In the genomic region with DNA sequence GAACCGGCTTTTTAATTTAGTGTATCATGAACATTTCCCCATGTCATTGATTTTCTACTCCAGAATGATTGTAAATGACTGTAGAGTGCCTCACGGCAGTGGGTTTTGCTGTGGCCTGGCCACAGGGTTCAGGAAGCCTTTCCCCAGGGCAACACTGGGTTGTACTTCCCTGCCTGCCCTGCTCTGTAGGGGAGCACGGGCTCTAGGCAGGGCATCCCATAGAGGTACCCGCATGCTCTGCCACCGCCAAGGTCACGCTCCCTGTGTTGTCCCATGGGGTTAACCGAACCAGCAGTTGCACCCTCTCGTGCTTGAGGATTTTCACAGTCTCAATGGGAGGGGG, we compare ENCODE assay signal across 16 cellular contexts.
DNase-seq lines count a peak whose midpoint lies in the region; ATAC-seq and TF ChIP-seq lines count a peak whose summit lies in the region.
"Had no signal": no experiment of that assay in that cellular context is flagged by ENCODE, and none has a peak within 500 bp of the region (broad histone marks: within the 10 kb centered on the region; RNA-seq: fewer than 3 reads in every experiment).

No MANE protein-coding gene starts in this region.

- H3K4me3 Mint-ChIP-seq in T-helper 1 cell treated with Interleukin-12 subunit alpha and Interleukin-12 subunit beta and Interleukin-4 antibody, amounts not matched to agents 30 μg/mL and 1 μg/mL, for 36 hours, result peak overlapping the region; percentile 25
- H3K4me3 Mint-ChIP-seq in CD4-positive, CD25-positive, alpha-beta regulatory T cell, result peak overlapping the region in 1 of 4 donors; percentile 43
- H3K4me3 Mint-ChIP-seq in activated T-helper 1 cell treated with anti-CD3 and anti-CD28 coated beads, Interleukin-12 subunit alpha, Interleukin-12 subunit beta, Interleukin-2, Interleukin-4 antibody, amounts not matched to agents 30 ng/mL and 10 ng/mL and 1 ng/mL, durations not matched to agents 14 hours and 24 hours and 36 hours, result peak overlapping the region; percentile 60
- H3K4me3 Mint-ChIP-seq in mesothelial cell of epicardium, result no peak overlapping the region
- H3K4me3 Mint-ChIP-seq: brain had no signal

- H3K4me1 Mint-ChIP-seq in T-helper 1 cell treated with Interleukin-12 subunit alpha and Interleukin-12 subunit beta and Interleukin-4 antibody, amounts not matched to agents 30 μg/mL and 1 μg/mL, for 36 hours (ENCODE audit: low read depth), result peaks cover 16% of the 10 kb centered on the region
- peaks cover 0 to 18% (median 14%) of the 10 kb centered on the region in 4 donors for H3K4me1 Mint-ChIP-seq in CD4-positive, CD25-positive, alpha-beta regulatory T cell
- peaks cover 21% of the 10 kb centered on the region for H3K4me1 Mint-ChIP-seq in activated T-helper 1 cell treated with anti-CD3 and anti-CD28 coated beads, Interleukin-12 subunit alpha, Interleukin-12 subunit beta, Interleukin-2, Interleukin-4 antibody, amounts not matched to agents 30 ng/mL and 10 ng/mL and 1 ng/mL, durations not matched to agents 14 hours and 24 hours and 36 hours (ENCODE audit: low read depth)
- peaks cover 28% of the 10 kb centered on the region for H3K4me1 Mint-ChIP-seq in mesothelial cell of epicardium

- no peak overlapping the region for H3K4me3 ChIP-seq in CD4-positive, CD25-positive, alpha-beta regulatory T cell (ENCODE audit: low read depth, low read length)

- peaks cover 10% of the 10 kb centered on the region for H3K4me1 ChIP-seq in CD4-positive, CD25-positive, alpha-beta regulatory T cell (ENCODE audit: control insufficient read depth, insufficient read depth, low read length, poor library complexity, severe bottlenecking)

- DNase-seq in T-helper 1 cell (no peak), mesothelial cell of epicardium (ENCODE audit: low spot score in 2 of 2, unreplicated experiment in 2 of 2) (no peak), dermis blood vessel endothelial cell (no peak), DMS153 (lab: John Stamatoyannopoulos, UW) (no peak)
- DNase-seq in CD4-positive, CD25-positive, alpha-beta regulatory T cell, result no peak
- no peak for DNase-seq in activated T-helper 1 cell treated with anti-CD3 and anti-CD28 coated beads, Interleukin-12 subunit alpha, Interleukin-12 subunit beta, Interleukin-2, Interleukin-4 antibody, amounts not matched to agents 30 ng/mL and 10 ng/mL and 1 ng/mL, durations not matched to agents 14 hours and 24 hours and 36 hours (ENCODE audit: low spot score)
- DNase-seq: COR-L47, HCEC 1CT, NCI-H2029, RPMI8226, substantia nigra had no signal

- no peaks in the 10 kb centered on the region for H3K9me3 ChIP-seq in CD4-positive, CD25-positive, alpha-beta regulatory T cell (ENCODE audit: control insufficient read depth in 2 of 2, low read length in 2 of 2)

- H3K27me3 ChIP-seq in CD4-positive, CD25-positive, alpha-beta regulatory T cell (ENCODE audit: control insufficient read depth, insufficient read depth, low read length), result no peaks in the 10 kb centered on the region

- peaks cover 3% of the 10 kb centered on the region for H3K27me3 Mint-ChIP-seq in T-helper 1 cell treated with Interleukin-12 subunit alpha and Interleukin-12 subunit beta and Interleukin-4 antibody, amounts not matched to agents 30 μg/mL and 1 μg/mL, for 36 hours (ENCODE audit: low read depth)
- no peaks in the 10 kb centered on the region for H3K27me3 Mint-ChIP-seq in CD4-positive, CD25-positive, alpha-beta regulatory T cell
- H3K27me3 Mint-ChIP-seq in activated T-helper 1 cell treated with anti-CD3 and anti-CD28 coated beads, Interleukin-12 subunit alpha, Interleukin-12 subunit beta, Interleukin-2, Interleukin-4 antibody, amounts not matched to agents 30 ng/mL and 10 ng/mL and 1 ng/mL, durations not matched to agents 14 hours and 24 hours and 36 hours (ENCODE audit: insufficient read depth), result no peaks in the 10 kb centered on the region
- H3K27me3 Mint-ChIP-seq in mesothelial cell of epicardium (ENCODE audit: low read depth), result no peaks in the 10 kb centered on the region
- H3K27me3 Mint-ChIP-seq: brain had no signal

- no peaks in the 10 kb centered on the region for H3K36me3 ChIP-seq in CD4-positive, CD25-positive, alpha-beta regulatory T cell (ENCODE audit: control insufficient read depth, insufficient read depth, low read length)

- no peaks in the 10 kb centered on the region for H3K9me3 Mint-ChIP-seq in T-helper 1 cell treated with Interleukin-12 subunit alpha and Interleukin-12 subunit beta and Interleukin-4 antibody, amounts not matched to agents 30 μg/mL and 1 μg/mL, for 36 hours
- H3K9me3 Mint-ChIP-seq in CD4-positive, CD25-positive, alpha-beta regulatory T cell, result no peaks in the 10 kb centered on the region
- H3K9me3 Mint-ChIP-seq in activated T-helper 1 cell treated with anti-CD3 and anti-CD28 coated beads, Interleukin-12 subunit alpha, Interleukin-12 subunit beta, Interleukin-2, Interleukin-4 antibody, amounts not matched to agents 30 ng/mL and 10 ng/mL and 1 ng/mL, durations not matched to agents 14 hours and 24 hours and 36 hours, result no peaks in the 10 kb centered on the region
- no peaks in the 10 kb centered on the region for H3K9me3 Mint-ChIP-seq in mesothelial cell of epicardium
- H3K9me3 Mint-ChIP-seq: brain had no signal

- intact Hi-C loops in activated T-helper 1 cell treated with anti-CD3 and anti-CD28 coated beads, Interleukin-12 subunit alpha, Interleukin-12 subunit beta, Interleukin-2, Interleukin-4 antibody, amounts not matched to agents 30 ng/mL and 10 ng/mL and 1 ng/mL, durations not matched to agents 14 hours and 24 hours and 36 hours (cut with micrococcal nuclease), result loop anchor here (2.0 kb wide), 1 partner anchor 40 kb away; no protein-coding TSS in a partner anchor

- no peaks in the 10 kb centered on the region for H3K36me3 Mint-ChIP-seq in T-helper 1 cell treated with Interleukin-12 subunit alpha and Interleukin-12 subunit beta and Interleukin-4 antibody, amounts not matched to agents 30 μg/mL and 1 μg/mL, for 36 hours (ENCODE audit: low read depth)
- no peaks in the 10 kb centered on the region for H3K36me3 Mint-ChIP-seq in CD4-positive, CD25-positive, alpha-beta regulatory T cell
- no peaks in the 10 kb centered on the region for H3K36me3 Mint-ChIP-seq in activated T-helper 1 cell treated with anti-CD3 and anti-CD28 coated beads, Interleukin-12 subunit alpha, Interleukin-12 subunit beta, Interleukin-2, Interleukin-4 antibody, amounts not matched to agents 30 ng/mL and 10 ng/mL and 1 ng/mL, durations not matched to agents 14 hours and 24 hours and 36 hours (ENCODE audit: low read depth)
- no peaks in the 10 kb centered on the region for H3K36me3 Mint-ChIP-seq in mesothelial cell of epicardium
- H3K36me3 Mint-ChIP-seq: brain had no signal

- peak in 1 of 2 donors; percentile 7 for ATAC-seq in CD4-positive, CD25-positive, alpha-beta regulatory T cell (ENCODE audit: low read depth in 2 of 2)
- ATAC-seq in SK-N-SH treated with all-trans-retinoic acid at 6 μM for 48 hours, result no peak

- peak overlapping the region; percentile 89 for H3K27ac Mint-ChIP-seq in T-helper 1 cell treated with Interleukin-12 subunit alpha and Interleukin-12 subunit beta and Interleukin-4 antibody, amounts not matched to agents 30 μg/mL and 1 μg/mL, for 36 hours
- H3K27ac Mint-ChIP-seq in CD4-positive, CD25-positive, alpha-beta regulatory T cell, result peak overlapping the region; percentile 82 to 94 (median 94)
- H3K27ac Mint-ChIP-seq in activated T-helper 1 cell treated with anti-CD3 and anti-CD28 coated beads, Interleukin-12 subunit alpha, Interleukin-12 subunit beta, Interleukin-2, Interleukin-4 antibody, amounts not matched to agents 30 ng/mL and 10 ng/mL and 1 ng/mL, durations not matched to agents 14 hours and 24 hours and 36 hours, result peak overlapping the region; percentile 72
- peak overlapping the region; percentile 83 for H3K27ac Mint-ChIP-seq in mesothelial cell of epicardium

- H3K27ac ChIP-seq in CD4-positive, CD25-positive, alpha-beta regulatory T cell (ENCODE audit: insufficient read depth, low read length, poor library complexity, severe bottlenecking), result peak overlapping the region; percentile 45
- H3K27ac ChIP-seq: 22Rv1, HL-60 had no signal

- TF ChIP-seq CTCF in mesothelial cell of epicardium (IDR thresholded peaks at IDR 0.05; ENCODE audit: unreplicated experiment), result no peak

TF ChIP-seq in SK-N-SH treated with all-trans-retinoic acid at 6 μM for 48 hours, 23 proteins besides CTCF, POLR2A, EP300 and RAD21:
- TF ChIP-seq PATZ1 (CRISPR knock-in tag; IDR thresholded peaks at IDR 0.05; ENCODE audit: borderline replicate concordance) (no peak), ZFP30 (CRISPR knock-in tag; IDR thresholded peaks at IDR 0.05) (no peak), BACH2 (CRISPR knock-in tag; IDR thresholded peaks at IDR 0.05; ENCODE audit: borderline replicate concordance) (no peak), ZFP3 (CRISPR knock-in tag; IDR thresholded peaks at IDR 0.05) (no peak)
- TF ChIP-seq, protein P1, sequence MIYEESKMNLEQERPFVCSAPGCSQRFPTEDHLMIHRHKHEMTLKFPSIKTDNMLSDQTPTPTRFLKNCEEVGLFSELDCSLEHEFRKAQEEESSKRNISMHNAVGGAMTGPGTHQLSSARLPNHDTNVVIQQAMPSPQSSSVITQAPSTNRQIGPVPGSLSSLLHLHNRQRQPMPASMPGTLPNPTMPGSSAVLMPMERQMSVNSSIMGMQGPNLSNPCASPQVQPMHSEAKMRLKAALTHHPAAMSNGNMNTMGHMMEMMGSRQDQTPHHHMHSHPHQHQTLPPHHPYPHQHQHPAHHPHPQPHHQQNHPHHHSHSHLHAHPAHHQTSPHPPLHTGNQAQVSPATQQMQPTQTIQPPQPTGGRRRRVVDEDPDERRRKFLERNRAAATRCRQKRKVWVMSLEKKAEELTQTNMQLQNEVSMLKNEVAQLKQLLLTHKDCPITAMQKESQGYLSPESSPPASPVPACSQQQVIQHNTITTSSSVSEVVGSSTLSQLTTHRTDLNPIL (CRISPR knock-in tag; IDR thresholded peaks at IDR 0.05; ENCODE audit: low read depth), result no peak
